ENCODE assay signal across 8 cellular contexts in the genomic region with DNA sequence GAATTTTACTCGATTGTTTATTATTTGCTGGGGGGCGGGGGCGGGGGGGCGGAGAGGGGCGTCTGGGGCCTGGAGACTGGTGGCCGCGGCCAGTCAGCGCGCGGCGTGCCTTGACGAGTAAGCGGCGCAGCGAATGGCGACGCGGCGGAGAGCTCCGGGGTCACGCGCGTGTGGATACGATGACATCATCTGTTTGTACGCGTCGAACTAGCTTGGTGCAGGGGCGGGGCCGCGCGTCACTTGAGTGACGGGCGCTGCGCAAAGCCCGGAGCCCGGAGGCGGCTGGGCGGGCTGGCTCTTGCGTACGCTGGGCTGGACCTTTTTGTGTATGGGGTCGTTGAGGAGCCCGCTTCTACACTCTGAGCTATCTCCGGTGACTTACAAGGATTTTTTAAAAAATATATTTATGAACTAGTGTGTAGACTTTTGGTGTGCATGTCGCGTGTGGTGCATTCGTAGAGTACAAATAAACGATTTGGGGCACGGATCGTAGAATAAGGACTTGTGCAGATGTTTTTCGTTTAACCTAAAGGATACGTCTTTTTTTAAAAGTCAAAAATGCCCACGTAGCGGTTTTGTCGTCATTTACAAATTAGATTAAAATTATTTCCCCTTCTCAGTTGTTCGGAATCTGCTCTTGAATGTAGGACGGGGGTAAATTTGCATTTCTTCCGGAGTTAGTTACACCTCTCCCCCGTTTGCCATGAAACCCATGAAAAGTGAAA. TPM values are rescaled to one million over a fixed set of nuclear protein-coding genes. Genes with fewer than 3 reads are reported as not detected.
DNase-seq lines count a peak whose midpoint lies in the region; ATAC-seq, FAIRE-seq and TF ChIP-seq lines count a peak whose summit lies in the region.

No MANE protein-coding gene starts in this region.

- H2BK120ac ChIP-seq in H1 (replicated peaks; ENCODE audit: low read depth, low read length): no peak overlapping the region
- H2BK120ac ChIP-seq in mesenchymal stem cell (ENCODE audit: low read depth, low read length): no peak overlapping the region

- peak overlapping the region; percentile 98 for H2AFZ ChIP-seq in H1 (ENCODE audit: low read length)
- peak overlapping the region; percentile 97 for H2AFZ ChIP-seq in mesenchymal stem cell (ENCODE audit: low read depth, low read length)

- peak overlapping the region; percentile 92 to 98 (median 98) for H3K4me3 Mint-ChIP-seq in CD4-positive, alpha-beta memory T cell

- H3K9me3 ChIP-seq in CD4-positive, alpha-beta memory T cell (ENCODE audit: control insufficient read depth in 1 of 2, low read length in 2 of 2): no peaks in the 10 kb centered on the region
- H3K9me3 ChIP-seq in H1 (ENCODE audit: insufficient read depth in 2 of 2, low read depth in 1 of 2, low read length in 1 of 2): no peaks in the 10 kb centered on the region
- no peaks in the 10 kb centered on the region for H3K9me3 ChIP-seq in mesenchymal stem cell (ENCODE audit: control insufficient read depth, low read length)

- no peaks in the 10 kb centered on the region for H3K79me1 ChIP-seq in H1 (ENCODE audit: low read depth, low read length)
- H3K79me1 ChIP-seq in mesenchymal stem cell (replicated peaks; ENCODE audit: low read length, poor library complexity, severe bottlenecking): peaks cover 2% of the 10 kb centered on the region

- H2BK15ac ChIP-seq in H1 (ENCODE audit: low read length): peak overlapping the region; percentile 83; the same call in 1 of the 2 replicates
- H2BK15ac ChIP-seq in mesenchymal stem cell (ENCODE audit: low read depth, poor library complexity, severe bottlenecking): no peak overlapping the region

- peak; percentile 96 to 98 (median 98) for DNase-seq in CD4-positive, alpha-beta memory T cell
- DNase-seq in HTR-8/SVneo (ENCODE audit: insufficient read length, low spot score) (peak; percentile 77), NOMO-1 treated with DMSO at 0.1 percent for 48 hours (lab: John Stamatoyannopoulos, UW; ENCODE audit: unreplicated experiment) (peak; percentile 96), H1 (ENCODE audit: low read depth in 1 of 2, low spot score in 2 of 2) (peak; percentile 93 to 94), mesenchymal stem cell (peak; percentile 99)
- DNase-seq in activated CD8-positive, alpha-beta memory T cell treated with anti-CD3 and anti-CD28 coated beads, Interleukin-2, amount 50 U/mL, for 1 hour (ENCODE audit: extremely low read depth): peak; percentile 91
- DNase-seq in stimulated activated CD8-positive, alpha-beta memory T cell treated with anti-CD3 and anti-CD28 coated beads, Interleukin-12 subunit alpha, Interleukin-12 subunit beta, amount 100 ng/mL, for 1 hour (ENCODE audit: low read depth): peak; percentile 95

- H3K4me2 ChIP-seq in H1 (ENCODE audit: insufficient read depth in 1 of 2, low read depth in 2 of 2, low read length in 2 of 2): peak overlapping the region; percentile 97 to 100
- peak overlapping the region; percentile 94 for H3K4me2 ChIP-seq in mesenchymal stem cell (ENCODE audit: low read length, poor library complexity, severe bottlenecking)

- H3K79me2 ChIP-seq in H1 (ENCODE audit: control insufficient read depth in 1 of 2, insufficient read depth in 2 of 2, low read length in 2 of 2): peaks cover 0 to 12% of the 10 kb centered on the region in 2 experiments; a peak in 2 of 4 replicates

- H3K4ac ChIP-seq in H1 (replicated peaks; ENCODE audit: insufficient read length, low read depth, low read length) (peak overlapping the region; percentile 27), mesenchymal stem cell (ENCODE audit: low read depth in 1 of 2, low read length in 2 of 2) (no peak overlapping the region)

- CTCF ChIA-PET in CD4-positive, alpha-beta memory T cell (lab: Charles Lee; ENCODE audit: partially characterized antibody): interaction anchor here (0.6 to 1.7 kb wide), 10 partner anchors 16 to 517 kb away, joined by 3 to 8 read pairs (median 4); a partner anchor contains a TSS
- CTCF ChIA-PET in H1 (lab: Charles Lee; ENCODE audit: partially characterized antibody): interaction anchor here (0.8 to 4.3 kb wide), 6 partner anchors 16 to 182 kb away, joined by 3 to 26 read pairs (median 3); no protein-coding TSS in a partner anchor

- no peaks in the 10 kb centered on the region for H3K27me3 Mint-ChIP-seq in CD4-positive, alpha-beta memory T cell

- H3K56ac ChIP-seq in H1 (replicated peaks; ENCODE audit: insufficient read length, low read depth, low read length): no peak overlapping the region

- FAIRE-seq in HTR-8/SVneo (lab: Jason Lieb, UNC) (peak; percentile 90), H1 (lab: Jason Lieb, UNC) (no peak)

- 1% methylated on average over 43 of the region's 58 CpGs; no CpG with 5 or more reads in 1 of the 2 experiments for WGBS in H1 (ENCODE audit: extremely low coverage in 1 of 2, insufficient coverage in 1 of 2, insufficient read length in 1 of 2, insufficient replicate concordance in 2 of 2, low coverage in 1 of 2, low lambda C conversion rate in 2 of 2, missing lambda C conversion rate in 1 of 2), 2 experiments
- WGBS in mesenchymal stem cell: under 1% methylated on average over 44 of the region's 58 CpGs

- H3K27ac Mint-ChIP-seq in CD4-positive, alpha-beta memory T cell: peak overlapping the region; percentile 96 to 100 (median 99)

- H2BK5ac ChIP-seq in H1 (ENCODE audit: low read depth, low read length) (peak overlapping the region; percentile 97), mesenchymal stem cell (ENCODE audit: low read depth, low read length, poor library complexity, severe bottlenecking) (no peak overlapping the region)

- no peak for TF ChIP-seq CTCF in H1 (IDR thresholded peaks at IDR 0.05; ENCODE audit: control extremely low read depth in 1 of 3, insufficient read depth in 1 of 3, low read depth in 1 of 3, low read length in 3 of 3)

- TF ChIP-seq EP300 in H1 (IDR thresholded peaks at IDR 0.05; ENCODE audit: borderline replicate concordance in 1 of 2, low read depth in 2 of 2, low read length in 2 of 2): peak in 1 of 2 experiments; percentile 57; a peak in 1 of 3 replicates

- TF ChIP-seq RAD21 in H1 (IDR thresholded peaks at IDR 0.05 in 1 of 2, conservative IDR thresholded peaks at IDR 0.05 in 1 of 2; ENCODE audit: low read depth in 2 of 2, low read length in 2 of 2): 0 out of 4 replicates have a peak, but pooled peaks of 1 of the 2 experiments have one; percentile 13

- H3K9me3 Mint-ChIP-seq in CD4-positive, alpha-beta memory T cell: peaks cover 0 to 2% (median 0%) of the 10 kb centered on the region in 8 donors

- peak overlapping the region; percentile 97 for H3K27ac ChIP-seq in CD4-positive, alpha-beta memory T cell (ENCODE audit: low read depth, low read length)
- peak overlapping the region; percentile 91; the same call in 1 of the 2 replicates for H3K27ac ChIP-seq in H1 (ENCODE audit: low read depth, low read length)
- peak overlapping the region; percentile 94 for H3K27ac ChIP-seq in mesenchymal stem cell (ENCODE audit: low read length, poor library complexity, severe bottlenecking)

- peak; percentile 53 for ATAC-seq in GM21381 (IDR thresholded peaks at IDR 0.05; ENCODE audit: unreplicated experiment)

- peaks cover 25% of the 10 kb centered on the region for H3K4me1 ChIP-seq in CD4-positive, alpha-beta memory T cell (ENCODE audit: insufficient read depth, low read length)
- H3K4me1 ChIP-seq in H1 (replicated peaks in 1 of 4; ENCODE audit: control insufficient read depth in 3 of 4, insufficient read depth in 4 of 4, low read length in 3 of 4) (peaks cover 5 to 10% (median 7%) of the 10 kb centered on the region in 4 experiments), mesenchymal stem cell (ENCODE audit: control insufficient read depth, insufficient read depth, low read depth, low read length) (peaks cover 9% of the 10 kb centered on the region)

- H2AK5ac ChIP-seq in H1 (ENCODE audit: low read depth, low read length): no peak overlapping the region
- no peak overlapping the region for H2AK5ac ChIP-seq in mesenchymal stem cell (ENCODE audit: low read length, severe bottlenecking)

- H3K4me3 ChIP-seq in CD4-positive, alpha-beta memory T cell (ENCODE audit: low read length in 2 of 2): peak overlapping the region; percentile 98 to 99
- H3K4me3 ChIP-seq in H1 (ENCODE audit: extremely low read depth in 1 of 4, insufficient read depth in 2 of 4, low read depth in 3 of 4, low read length in 4 of 4): peak overlapping the region; percentile 86 to 99 (median 92)
- peak overlapping the region; percentile 92 to 96 for H3K4me3 ChIP-seq in mesenchymal stem cell (ENCODE audit: insufficient read depth in 1 of 2, low read depth in 1 of 2, low read length in 2 of 2)

- H2BK20ac ChIP-seq in H1 (ENCODE audit: low read length): no peak overlapping the region

- H2BK12ac ChIP-seq in H1 (ENCODE audit: low read depth, low read length) (peak overlapping the region; percentile 84), mesenchymal stem cell (ENCODE audit: low read length in 2 of 2) (no peak overlapping the region)

- H3K27me3 ChIP-seq in CD4-positive, alpha-beta memory T cell (ENCODE audit: insufficient read depth, low read length): no peaks in the 10 kb centered on the region
- H3K27me3 ChIP-seq in H1 (replicated peaks in 1 of 4; ENCODE audit: control insufficient read depth in 3 of 4, extremely low read depth in 1 of 4, insufficient read depth in 3 of 4, low read length in 3 of 4) (peaks cover 0 to 23% (median 11%) of the 10 kb centered on the region in 4 experiments; a peak in 6 of 7 replicates), mesenchymal stem cell (ENCODE audit: control insufficient read depth in 1 of 2, insufficient read depth in 1 of 2, low read length in 2 of 2) (no peaks in the 10 kb centered on the region)

- H4K5ac ChIP-seq in H1 (ENCODE audit: insufficient read length, low read depth, low read length): peak overlapping the region; percentile 96

- H4K20me1 ChIP-seq in H1 (replicated peaks in 1 of 2; ENCODE audit: control insufficient read depth in 1 of 2, insufficient read depth in 2 of 2, low read length in 2 of 2): peaks cover 0 to 4% of the 10 kb centered on the region in 2 experiments

- peaks cover 9 to 21% of the 10 kb centered on the region in 2 donors for H3K36me3 Mint-ChIP-seq in CD4-positive, alpha-beta memory T cell

- H3K36me3 ChIP-seq in CD4-positive, alpha-beta memory T cell (ENCODE audit: insufficient read depth, low read length): no peaks in the 10 kb centered on the region
- H3K36me3 ChIP-seq in H1 (ENCODE audit: control insufficient read depth in 2 of 4, insufficient read depth in 4 of 4, low read length in 3 of 4) (no peaks in the 10 kb centered on the region), mesenchymal stem cell (ENCODE audit: control insufficient read depth in 1 of 2, insufficient read depth in 2 of 2, low read depth in 1 of 2, low read length in 2 of 2) (no peaks in the 10 kb centered on the region)

- H4K91ac ChIP-seq in H1 (replicated peaks; ENCODE audit: insufficient read length, low read length) (peak overlapping the region; percentile 91), mesenchymal stem cell (ENCODE audit: low read length) (no peak overlapping the region)

- peaks cover 14 to 28% (median 23%) of the 10 kb centered on the region in 4 donors for H3K4me1 Mint-ChIP-seq in CD4-positive, alpha-beta memory T cell

- H3K23ac ChIP-seq in H1 (ENCODE audit: insufficient read length) (no peak overlapping the region), mesenchymal stem cell (ENCODE audit: low read length in 2 of 2) (no peak overlapping the region)

- TF ChIP-seq POLR2A in H1 (IDR thresholded peaks at IDR 0.05; ENCODE audit: control extremely low read depth in 1 of 2, low read depth in 2 of 2, low read length in 2 of 2): peak; percentile 0 to 9; a peak in 1 of 3 replicates

- peaks cover 20% of the 10 kb centered on the region for H3K23me2 ChIP-seq in H1 (ENCODE audit: low read depth, low read length)

- POLR2A ChIA-PET in CD4-positive, alpha-beta memory T cell (lab: Charles Lee; ENCODE audit: partially characterized antibody): interaction anchor here (0.6 to 5.2 kb wide), 33 partner anchors 9 to 1133 kb away, joined by 3 to 84 read pairs (median 6); a partner anchor contains a TSS
- POLR2A ChIA-PET in H1 (lab: Charles Lee; ENCODE audit: partially characterized antibody): interaction anchor here (0.7 to 1.6 kb wide), 9 partner anchors 9 to 536 kb away, joined by 3 to 8 read pairs (median 4); a partner anchor contains a TSS

- H4K8ac ChIP-seq in H1 (ENCODE audit: extremely low read depth, insufficient read depth, low read length) (peak overlapping the region; percentile 93), mesenchymal stem cell (ENCODE audit: low read length) (no peak overlapping the region)

- peak overlapping the region in 3 of 4 experiments; percentile 82 to 91 (median 86); a peak in 6 of 7 replicates for H3K9ac ChIP-seq in H1 (replicated peaks in 1 of 4; ENCODE audit: extremely low read depth in 1 of 4, low read depth in 3 of 4, low read length in 3 of 4)
- H3K9ac ChIP-seq in mesenchymal stem cell (ENCODE audit: low read length): peak overlapping the region; percentile 93

- H3K18ac ChIP-seq in H1 (ENCODE audit: extremely low read depth, low read length): peak overlapping the region; percentile 81; the same call in 1 of the 2 replicates
- peak overlapping the region in 1 of 2 experiments; percentile 45 for H3K18ac ChIP-seq in mesenchymal stem cell (ENCODE audit: low read depth in 1 of 2, low read length in 2 of 2)

- intact Hi-C loops in CD4-positive, alpha-beta memory T cell (cut with micrococcal nuclease): loop anchor here (1.0 to 5.0 kb wide), 12 partner anchors 109 to 925 kb away; a partner anchor contains a TSS

- H3K14ac ChIP-seq in H1 (ENCODE audit: insufficient read length) (no peak overlapping the region), mesenchymal stem cell (ENCODE audit: low read length in 2 of 2) (no peak overlapping the region)

RNA-seq across cellular contexts. Expression of a gene that starts 2.2 kb away (rescaled TPM):
- 10 to 100 TPM; 26.4 to 27.0 TPM for total RNA-seq in CD4-positive, alpha-beta memory T cell
- 10 to 100 TPM; 18.3 to 23.7 TPM for polyA plus RNA-seq in CD4-positive, alpha-beta memory T cell
- 19.3 and 20.2 TPM in 2 replicates for total RNA-seq in H1 (2021; fragmentation: NEBNext Ultra II Directional; extraction: Animal tissue kit (Norgen Biotek cat#: 25700))
- polyA plus RNA-seq in H1 (2011; rRNA removed): 13.1 and 17.0 TPM in 2 replicates
- 11.8 TPM for polyA plus RNA-seq in H1 (2011; cell fraction: cytosol; rRNA removed)
- 18.4 TPM for polyA plus RNA-seq in H1 (2011; cell fraction: nucleus; rRNA removed)
- polyA plus RNA-seq in H1 (2012, experiment 1 of 2): 8.1 to 9.8 TPM (median 9.7 TPM) in 4 replicates
- polyA plus RNA-seq in H1 (2012, experiment 2 of 2): 1.2 TPM
- polyA plus RNA-seq in H1 (2013, experiment 1 of 2): 9.0 TPM
- polyA plus RNA-seq in H1 (2013, experiment 2 of 2): 9.8 TPM
- polyA minus RNA-seq in H1 (2011; rRNA and poly(A)+ RNA removed): 65.0 and 75.5 TPM in 2 replicates
- polyA minus RNA-seq in H1 (2011; cell fraction: cytosol; rRNA and poly(A)+ RNA removed): 23.7 TPM
- 39.2 TPM for polyA minus RNA-seq in H1 (2011; cell fraction: nucleus; rRNA and poly(A)+ RNA removed)
- 19.2 TPM for polyA plus RNA-seq in mesenchymal stem cell (2013, experiment 1 of 2)
- polyA plus RNA-seq in mesenchymal stem cell (2013, experiment 2 of 2): 18.8 TPM

Comparison
In these comparisons a context has a peak if more than half of its experiments do, and no peak if none do; other contexts are left out.
1. Peak in every context shown above with its lines: DNase-seq, ATAC-seq, H3K4me3 ChIP-seq and H3K27ac ChIP-seq.